In genomic region chr3:23805881-23806321, GRCh38 we compare ENCODE assay signal across 8 cellular contexts. TPM values are rescaled to one million over a fixed set of nuclear protein-coding genes. Genes with fewer than 3 reads are reported as not detected.
DNase-seq lines count a peak whose midpoint lies in the region; ATAC-seq lines count a peak whose summit lies in the region.

TSS of gene UBE2E1 (plus strand) at chr3:23805955. CDS start at chr3:23807270, 1,315 bp downstream.

- DNase-seq in 8988T = peak; percentile 92
- DNase-seq in NCI-H526 (lab: John Stamatoyannopoulos, UW) = peak; percentile 39 to 72
- peak; percentile 81 for DNase-seq in activated CD8-positive, alpha-beta T cell treated with anti-CD3 and anti-CD28 coated beads, Interleukin-2, amount 10 ng/mL, durations not matched to agents 7 days and 5 days
- peak; percentile 46 for DNase-seq in effector CD8-positive, alpha-beta T cell (lab: John Stamatoyannopoulos, UW)
- DNase-seq in medulla oblongata (ENCODE audit: extremely low spot score) = peak; percentile 72
- peak; percentile 25 for DNase-seq in stimulated activated CD8-positive, alpha-beta memory T cell treated with anti-CD3 and anti-CD28 coated beads, Interleukin-15, amount 100 ng/mL, for 24 hours (ENCODE audit: low read depth)

- peak within 1 kb of the TSS; percentile 94 for H3K27ac Mint-ChIP-seq in activated CD8-positive, alpha-beta T cell treated with anti-CD3 and anti-CD28 coated beads, Interleukin-2, amount 10 ng/mL, durations not matched to agents 7 days and 5 days

- CTCF ChIA-PET in activated CD8-positive, alpha-beta T cell treated with anti-CD3 and anti-CD28 coated beads, Interleukin-2, amount 10 ng/mL, durations not matched to agents 7 days and 5 days (lab: Charles Lee) = no interaction called here

- H3K36me3 Mint-ChIP-seq in activated CD8-positive, alpha-beta T cell treated with anti-CD3 and anti-CD28 coated beads, Interleukin-2, amount 10 ng/mL, durations not matched to agents 7 days and 5 days (ENCODE audit: low read depth) = peaks cover 31% of the 10 kb centered on the region

- no peaks in the 10 kb centered on the region for H3K9me3 Mint-ChIP-seq in activated CD8-positive, alpha-beta T cell treated with anti-CD3 and anti-CD28 coated beads, Interleukin-2, amount 10 ng/mL, durations not matched to agents 7 days and 5 days (ENCODE audit: insufficient read depth)

- H3K4me1 Mint-ChIP-seq in activated CD8-positive, alpha-beta T cell treated with anti-CD3 and anti-CD28 coated beads, Interleukin-2, amount 10 ng/mL, durations not matched to agents 7 days and 5 days (ENCODE audit: low read depth) = peaks cover 39% of the 10 kb centered on the region

- ATAC-seq in GM18502 (IDR thresholded peaks at IDR 0.05; ENCODE audit: poor library complexity, unreplicated experiment) = peak; percentile 71
- ATAC-seq in HG02938 (IDR thresholded peaks at IDR 0.05; ENCODE audit: unreplicated experiment) = peak; percentile 74
- ATAC-seq in activated CD8-positive, alpha-beta T cell treated with anti-CD3 and anti-CD28 coated beads, Interleukin-2, amount 10 ng/mL, durations not matched to agents 7 days and 5 days = peak; percentile 82

- peaks cover 18% of the 10 kb centered on the region for H3K27me3 Mint-ChIP-seq in activated CD8-positive, alpha-beta T cell treated with anti-CD3 and anti-CD28 coated beads, Interleukin-2, amount 10 ng/mL, durations not matched to agents 7 days and 5 days (ENCODE audit: low read depth)

- H3K4me3 Mint-ChIP-seq in activated CD8-positive, alpha-beta T cell treated with anti-CD3 and anti-CD28 coated beads, Interleukin-2, amount 10 ng/mL, durations not matched to agents 7 days and 5 days = peak within 1 kb of the TSS; percentile 92

- POLR2A ChIA-PET in activated CD8-positive, alpha-beta T cell treated with anti-CD3 and anti-CD28 coated beads, Interleukin-2, amount 10 ng/mL, durations not matched to agents 7 days and 5 days (lab: Charles Lee) = no interaction called here

RNA-seq across cellular contexts. Expression of gene UBE2E1, which starts in this region (rescaled TPM):
- 10 to 100 TPM; 54.0 to 54.9 TPM for total RNA-seq in activated CD8-positive, alpha-beta T cell treated with anti-CD3 and anti-CD28 coated beads, Interleukin-2, amount 10 ng/mL, durations not matched to agents 7 days and 5 days

Comparison
In these comparisons a context has a peak if more than half of its experiments do, and no peak if none do; other contexts are left out.
1. Peak in every context shown above with its lines: DNase-seq and ATAC-seq.
2. DNase-seq: peak in every context shown above with its lines; median percentile 92 in 8988T; 81 in activated CD8-positive, alpha-beta T cell treated with anti-CD3 and anti-CD28 coated beads, Interleukin-2, amount 10 ng/mL, durations not matched to agents 7 days and 5 days; 72 in medulla oblongata; 56 in NCI-H526; 46 in effector CD8-positive, alpha-beta T cell; 25 in stimulated activated CD8-positive, alpha-beta memory T cell treated with anti-CD3 and anti-CD28 coated beads, Interleukin-15, amount 100 ng/mL, for 24 hours.